Comparison of ENCODE assay signal across 8 cellular contexts in genomic region chrX:69503228-69503834, GRCh38. TPM values are rescaled to one million over a fixed set of nuclear protein-coding genes. Genes with fewer than 3 reads are reported as not detected.
DNase-seq lines count a peak whose midpoint lies in the region; ATAC-seq and TF ChIP-seq lines count a peak whose summit lies in the region.

No MANE protein-coding gene starts in this region.

- peaks cover 0 to 9% (median 1%) of the 10 kb centered on the region in 4 donors for H3K4me1 Mint-ChIP-seq in CD4-positive, alpha-beta memory T cell

- no peak overlapping the region for H3K27ac Mint-ChIP-seq in CD4-positive, alpha-beta memory T cell

- H3K4me3 Mint-ChIP-seq in CD4-positive, alpha-beta memory T cell: peak overlapping the region in 4 of 8 donors; percentile 1 to 48 (median 33)

- peak overlapping the region; percentile 41; the same call in 1 of the 2 replicates for H2AFZ ChIP-seq in KMS-11 (ENCODE audit: low read depth)

- CTCF ChIA-PET in CD4-positive, alpha-beta memory T cell (lab: Charles Lee; ENCODE audit: partially characterized antibody): no interaction called here

- H3K27me3 Mint-ChIP-seq in CD4-positive, alpha-beta memory T cell: peaks cover 4 to 6% of the 10 kb centered on the region in 2 donors

- H3K27ac ChIP-seq in KMS-11: peak overlapping the region; percentile 59
- no peak overlapping the region for H3K27ac ChIP-seq in iPS-18a (ENCODE audit: low read length)
- no peak overlapping the region for H3K27ac ChIP-seq in effector memory CD4-positive, alpha-beta T cell (ENCODE audit: insufficient read depth, low read length, poor library complexity, severe bottlenecking)
- no peak overlapping the region for H3K27ac ChIP-seq in CD4-positive, alpha-beta memory T cell (ENCODE audit: low read depth, low read length)

- H3K9ac ChIP-seq in KMS-11 (peak overlapping the region; percentile 58; the same call in 1 of the 2 replicates), iPS-18a (ENCODE audit: low read length) (no peak overlapping the region)

- DNase-seq in Ammon's horn (ENCODE audit: low spot score): peak; percentile 64
- DNase-seq in SW 1271 (lab: John Stamatoyannopoulos, UW): peak; percentile 28 to 53
- DNase-seq in effector memory CD4-positive, alpha-beta T cell: no peak
- no peak for DNase-seq in NK-92 treated with Interleukin-12 subunit alpha and Interleukin-12 subunit beta, amount 100 ng/mL, for 24 hours (lab: John Stamatoyannopoulos, UW)
- DNase-seq in CD4-positive, alpha-beta memory T cell: no peak

- H3K9me3 ChIP-seq in iPS-18a (ENCODE audit: control insufficient read depth, low read depth, low read length): peaks cover 8% of the 10 kb centered on the region
- H3K9me3 ChIP-seq in effector memory CD4-positive, alpha-beta T cell (ENCODE audit: control insufficient read depth, low read length): no peaks in the 10 kb centered on the region
- no peaks in the 10 kb centered on the region for H3K9me3 ChIP-seq in CD4-positive, alpha-beta memory T cell (ENCODE audit: control insufficient read depth in 1 of 2, low read length in 2 of 2)

- peak overlapping the region; percentile 27; the same call in 1 of the 2 replicates for H3K4me2 ChIP-seq in KMS-11

- no peaks in the 10 kb centered on the region; the same call in 1 of the 2 replicates for H3K79me2 ChIP-seq in KMS-11 (ENCODE audit: insufficient read depth, low read depth)

- no peaks in the 10 kb centered on the region for H3K27me3 ChIP-seq in KMS-11 (ENCODE audit: insufficient read depth, low read depth)
- H3K27me3 ChIP-seq in iPS-18a (ENCODE audit: control insufficient read depth, insufficient read depth, low read length): peaks cover 16% of the 10 kb centered on the region
- H3K27me3 ChIP-seq in effector memory CD4-positive, alpha-beta T cell (replicated peaks; ENCODE audit: control insufficient read depth, insufficient read depth, low read length, poor library complexity, severe bottlenecking): no peaks in the 10 kb centered on the region
- H3K27me3 ChIP-seq in CD4-positive, alpha-beta memory T cell (ENCODE audit: insufficient read depth, low read length): no peaks in the 10 kb centered on the region

- ATAC-seq in GM19351 (IDR thresholded peaks at IDR 0.05; ENCODE audit: unreplicated experiment): no peak

- TF ChIP-seq CTCF in KMS-11 (conservative IDR thresholded peaks at IDR 0.05; ENCODE audit: low read depth, low read length): no peak

- intact Hi-C loops in CD4-positive, alpha-beta memory T cell (cut with micrococcal nuclease): no loop called here

- no peaks in the 10 kb centered on the region for H3K36me3 ChIP-seq in KMS-11 (ENCODE audit: insufficient read depth)
- no peaks in the 10 kb centered on the region for H3K36me3 ChIP-seq in iPS-18a (ENCODE audit: control insufficient read depth, low read depth, low read length)
- H3K36me3 ChIP-seq in effector memory CD4-positive, alpha-beta T cell (ENCODE audit: control insufficient read depth, insufficient read depth, low read length): no peaks in the 10 kb centered on the region
- no peaks in the 10 kb centered on the region for H3K36me3 ChIP-seq in CD4-positive, alpha-beta memory T cell (ENCODE audit: insufficient read depth, low read length)

- H3K36me3 Mint-ChIP-seq in CD4-positive, alpha-beta memory T cell: no peaks in the 10 kb centered on the region

- POLR2A ChIA-PET in CD4-positive, alpha-beta memory T cell (lab: Charles Lee; ENCODE audit: partially characterized antibody): no interaction called here

- no peaks in the 10 kb centered on the region for H4K20me1 ChIP-seq in KMS-11 (ENCODE audit: insufficient read depth)

- H3K4me3 ChIP-seq in KMS-11 (IDR thresholded peaks at IDR 0.05; ENCODE audit: insufficient read depth, low read depth, low read length): no peak overlapping the region
- peak overlapping the region; percentile 67 for H3K4me3 ChIP-seq in iPS-18a (ENCODE audit: low read length)
- H3K4me3 ChIP-seq in effector memory CD4-positive, alpha-beta T cell (ENCODE audit: insufficient read depth, low read depth, low read length, poor library complexity, severe bottlenecking): no peak overlapping the region
- no peak overlapping the region for H3K4me3 ChIP-seq in CD4-positive, alpha-beta memory T cell (ENCODE audit: low read length in 2 of 2)

- H3K4me1 ChIP-seq in KMS-11 (ENCODE audit: low read depth, poor library complexity, severe bottlenecking) (no peaks in the 10 kb centered on the region), iPS-18a (ENCODE audit: control insufficient read depth, low read depth, low read length) (no peaks in the 10 kb centered on the region)
- peaks cover 4% of the 10 kb centered on the region for H3K4me1 ChIP-seq in effector memory CD4-positive, alpha-beta T cell (ENCODE audit: control insufficient read depth, insufficient read depth, low read length, poor library complexity, severe bottlenecking)
- no peaks in the 10 kb centered on the region for H3K4me1 ChIP-seq in CD4-positive, alpha-beta memory T cell (ENCODE audit: insufficient read depth, low read length)

- H3K9me3 Mint-ChIP-seq in CD4-positive, alpha-beta memory T cell: no peaks in the 10 kb centered on the region

RNA-seq across cellular contexts. Expression of gene NALF2, which starts 0.8 kb away (rescaled TPM):
- not detected for total RNA-seq in CD4-positive, alpha-beta memory T cell
- polyA plus RNA-seq in CD4-positive, alpha-beta memory T cell: under 1 TPM in 1 of 2 donors, not detected in 1; 0.07 TPM

Comparison
In these comparisons a context has a peak if more than half of its experiments do, and no peak if none do; other contexts are left out.
1. DNase-seq: peak in Ammon's horn (single experiment) and SW 1271 (2 of 2); none in effector memory CD4-positive, alpha-beta T cell (0 of 3), NK-92 treated with Interleukin-12 subunit alpha and Interleukin-12 subunit beta, amount 100 ng/mL, for 24 hours (single experiment) and CD4-positive, alpha-beta memory T cell (0 of 5).